Comparison of ENCODE assay signal across 13 cellular contexts in genomic region chr11:80188228-80188627, GRCh38.
DNase-seq lines count a peak whose midpoint lies in the region; ATAC-seq and TF ChIP-seq lines count a peak whose summit lies in the region.
"Had no signal": no experiment of that assay in that cellular context is flagged by ENCODE, and none has a peak within 500 bp of the region (broad histone marks: within the 10 kb centered on the region; RNA-seq: fewer than 3 reads in every experiment).

No MANE protein-coding gene starts in this region.

- no peak for ATAC-seq in HG03097 (IDR thresholded peaks at IDR 0.05; ENCODE audit: low FRiP score, unreplicated experiment)
- ATAC-seq: GM12878, K562 had no signal

- peak; percentile 29 for DNase-seq in M059J (ENCODE audit: low read depth)
- peak; percentile 73 for DNase-seq in islet precursor cell
- DNase-seq in DMS53 treated with DMSO at 0.1 percent for 48 hours (lab: John Stamatoyannopoulos, UW; ENCODE audit: unreplicated experiment), result no peak
- no peak for DNase-seq in dermis blood vessel endothelial cell
- DNase-seq: AML-193; Caco-2; CD8-positive, alpha-beta memory T cell; DMS53; GOT3 had no signal

- no peak overlapping the region for H3K4me3 Mint-ChIP-seq in nephron
- H3K4me3 Mint-ChIP-seq: CD8-positive, alpha-beta memory T cell had no signal

- no peak for TF ChIP-seq CTCF in nephron (IDR thresholded peaks at IDR 0.05; ENCODE audit: unreplicated experiment in 3 of 3)

- no peaks in the 10 kb centered on the region for H3K36me3 Mint-ChIP-seq in nephron (ENCODE audit: low read depth)

- H3K9me3 Mint-ChIP-seq in nephron, result no peaks in the 10 kb centered on the region

- peaks cover 17% of the 10 kb centered on the region for H3K4me1 Mint-ChIP-seq in nephron
- H3K4me1 Mint-ChIP-seq: CD8-positive, alpha-beta memory T cell had no signal

- H3K27ac Mint-ChIP-seq in nephron, result peak overlapping the region in 2 of 3 experiments; percentile 8 to 9
- H3K27ac Mint-ChIP-seq: CD8-positive, alpha-beta memory T cell had no signal

- H3K27me3 Mint-ChIP-seq in nephron (ENCODE audit: low read depth), result no peaks in the 10 kb centered on the region
- H3K27me3 Mint-ChIP-seq: CD8-positive, alpha-beta memory T cell had no signal

Comparison
In these comparisons a context has a peak if more than half of its experiments do, and no peak if none do; other contexts are left out.
1. DNase-seq: peak in M059J (single experiment) and islet precursor cell (single experiment); none in DMS53 treated with DMSO at 0.1 percent for 48 hours (single experiment) and dermis blood vessel endothelial cell (single experiment).